ENCODE assay signal across 1 cellular context in genomic region chr4:82900016-82900334, GRCh38.
TF ChIP-seq lines count a peak whose summit lies in the region.

No MANE protein-coding gene starts in this region.

TF ChIP-seq in WTC11, 78 proteins besides CTCF, POLR2A, EP300 and RAD21 (continued from another document):
- TF ChIP-seq FOXP4 (CRISPR knock-in tag; IDR thresholded peaks at IDR 0.05): no peak
- TF ChIP-seq ZNF396 (CRISPR knock-in tag; IDR thresholded peaks at IDR 0.05; ENCODE audit: borderline replicate concordance): no peak
- no peak for TF ChIP-seq ZNF423 (CRISPR knock-in tag; IDR thresholded peaks at IDR 0.05)
- TF ChIP-seq MYBL2 (CRISPR knock-in tag; IDR thresholded peaks at IDR 0.05): no peak
- TF ChIP-seq MLX (CRISPR knock-in tag; IDR thresholded peaks at IDR 0.05): no peak
- no peak for TF ChIP-seq NFYB (CRISPR knock-in tag; conservative IDR thresholded peaks at IDR 0.05; ENCODE audit: low read depth)
- no peak for TF ChIP-seq GRHL2 (CRISPR knock-in tag; IDR thresholded peaks at IDR 0.05; ENCODE audit: insufficient replicate concordance, severe bottlenecking)
- no peak for TF ChIP-seq PRDM15 (CRISPR knock-in tag; IDR thresholded peaks at IDR 0.05)
TF ChIP-seq in WTC11: peak in this region for 0.
